ENCODE assay signal across 8 cellular contexts in genomic region chr5:180810210-180811011, GRCh38. TPM values are rescaled to one million over a fixed set of nuclear protein-coding genes. Genes with fewer than 3 reads are reported as not detected.
DNase-seq lines count a peak whose midpoint lies in the region; ATAC-seq, FAIRE-seq and TF ChIP-seq lines count a peak whose summit lies in the region.

No MANE protein-coding gene starts in this region.

- ATAC-seq in HG03442 (IDR thresholded peaks at IDR 0.05; ENCODE audit: unreplicated experiment), result peak; percentile 63
- ATAC-seq in left lobe of liver, result peak; percentile 85

- 0 out of 2 replicates have a peak, but pooled peaks cover 7% of the 10 kb centered on the region for H4K20me1 ChIP-seq in BLaER1

- intact Hi-C loops in colonic mucosa (cut with DNase I), result no loop called here

- peak overlapping the region; percentile 99 for H3K9ac ChIP-seq in BLaER1
- peak overlapping the region; percentile 84 to 96 for H3K9ac ChIP-seq in colonic mucosa (ENCODE audit: low read depth in 2 of 2, low read length in 2 of 2)

- H3K4me3 ChIP-seq in BLaER1 (peak overlapping the region; percentile 97), colonic mucosa (peak overlapping the region; percentile 42)

- no peaks in the 10 kb centered on the region for H3K36me3 ChIP-seq in BLaER1
- H3K36me3 ChIP-seq in colonic mucosa, result no peaks in the 10 kb centered on the region

- H3K9me3 ChIP-seq in BLaER1 (no peaks in the 10 kb centered on the region), colonic mucosa (no peaks in the 10 kb centered on the region)

- FAIRE-seq in GM19239 (lab: Jason Lieb, UNC), result peak; percentile 94

- no peak for TF ChIP-seq CTCF in colonic mucosa (IDR thresholded peaks at IDR 0.05)

- DNase-seq in GM19239 (ENCODE audit: insufficient read length, low spot score) (peak; percentile 56), NCI-H524 (lab: John Stamatoyannopoulos, UW) (peak; percentile 79 to 86), colonic mucosa (peak; percentile 99), left lobe of liver (ENCODE audit: low spot score) (peak; percentile 99)
- DNase-seq in activated CD4-positive, alpha-beta T cell treated with anti-CD3 and anti-CD28 coated beads for 4 hours, result peak; percentile 95 to 96
- peak; percentile 95 to 97 for DNase-seq in stimulated activated CD4-positive, alpha-beta T cell treated with anti-CD3 and anti-CD28 coated beads, Interleukin-2, amount 100 ng/mL, for 24 hours

- peak overlapping the region; percentile 91 for H3K4me2 ChIP-seq in BLaER1

- H3K4me1 ChIP-seq in BLaER1 (peaks cover 55% of the 10 kb centered on the region), colonic mucosa (peaks cover 29% of the 10 kb centered on the region)

- H3K27me3 ChIP-seq in BLaER1 (no peaks in the 10 kb centered on the region), colonic mucosa (no peaks in the 10 kb centered on the region)

- H3K27ac ChIP-seq in BLaER1 (peak overlapping the region; percentile 99), colonic mucosa (peak overlapping the region; percentile 99)

RNA-seq across cellular contexts. Expression of gene MGAT1, which starts 7.8 kb away (rescaled TPM):
- total RNA-seq in colonic mucosa (100 to 1,000 TPM; 101 to 115 TPM), left lobe of liver (115 TPM)

RNA-seq across cellular contexts. Expression of gene ZFP62, which starts 50.7 kb away (rescaled TPM):
- total RNA-seq in colonic mucosa, result 10 to 100 TPM; 34.3 to 38.7 TPM
- total RNA-seq in left lobe of liver, result 7.3 TPM

Comparison
In these comparisons a context has a peak if more than half of its experiments do, and no peak if none do; other contexts are left out.
1. Peak in every context shown above with its lines: DNase-seq, ATAC-seq, H3K4me3 ChIP-seq and H3K27ac ChIP-seq.